Comparison of ENCODE assay signal across 8 cellular contexts in the genomic region with DNA sequence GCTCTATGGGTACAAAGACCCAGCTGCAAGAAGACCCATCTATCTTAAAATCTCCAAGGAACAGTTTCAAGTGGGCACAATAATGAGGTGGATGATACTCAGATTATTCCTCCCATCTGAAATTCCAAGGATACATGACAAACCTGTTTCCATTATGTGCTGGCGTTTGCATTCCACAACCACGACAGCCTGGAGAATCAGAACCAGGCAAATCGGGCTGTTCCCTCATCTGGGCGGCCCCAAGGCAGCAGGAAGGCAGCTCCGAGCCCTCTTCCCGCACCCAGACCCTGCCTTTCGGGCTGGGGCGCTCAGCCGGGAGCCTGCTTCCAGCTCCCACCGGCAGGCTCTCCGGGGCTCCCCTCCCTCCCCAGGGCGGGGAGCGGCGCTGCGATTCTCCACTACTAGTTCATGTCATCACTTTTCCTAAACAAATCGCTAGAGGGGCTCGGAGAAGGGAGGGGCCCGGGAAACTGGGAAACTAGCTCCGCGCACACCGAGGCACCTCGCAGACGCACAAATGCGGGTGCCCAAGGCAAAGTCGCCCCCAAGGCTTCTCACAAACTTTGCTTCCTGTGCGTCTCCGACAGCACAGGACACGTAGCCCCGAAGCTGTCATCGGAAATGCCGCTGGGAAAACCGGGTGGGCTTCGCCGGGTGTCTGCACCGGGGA.
DNase-seq lines count a peak whose midpoint lies in the region; ATAC-seq and TF ChIP-seq lines count a peak whose summit lies in the region.

A gene (minus strand): TSS at position 350 of the 670 bp plus-strand sequence. CDS start 197 bp downstream, at position 153.

- H3K36me3 ChIP-seq in iPS DF 6.9 (ENCODE audit: control insufficient read depth, insufficient read depth, low read length) = no peaks in the 10 kb centered on the region; the same call in 1 of the 2 replicates

- in situ Hi-C loops in astrocyte of the spinal cord (cut with HindIII; ENCODE audit: low sequenced_read_pairs) = no loop called here

- WGBS in iPS DF 6.9 (ENCODE audit: insufficient coverage, insufficient read length) = no CpG with 5 or more reads among the region's 35 CpGs

- peaks cover 9% of the 10 kb centered on the region; the same call in 1 of the 2 replicates for H3K27me3 ChIP-seq in iPS DF 6.9 (ENCODE audit: control insufficient read depth, insufficient read depth, low read length)

- H3K9me3 ChIP-seq in iPS DF 6.9 (ENCODE audit: control insufficient read depth, insufficient read depth, low read length) = no peaks in the 10 kb centered on the region

- H3K27ac ChIP-seq in iPS DF 6.9 (ENCODE audit: low read length) = no peak within 1 kb of the TSS

- peak; percentile 48 for DNase-seq in Ammon's horn (ENCODE audit: low spot score)
- peak; percentile 26 for DNase-seq in NCI-H1694 treated with DMSO at 0.1 percent for 48 hours (lab: John Stamatoyannopoulos, UW)
- DNase-seq in astrocyte of the spinal cord (ENCODE audit: low read depth, low spot score) = peak; percentile 51
- DNase-seq in iPS DF 6.9 (ENCODE audit: low read depth, low spot score) = no peak
- DNase-seq in putamen (ENCODE audit: low spot score) = peak; percentile 44
- no peak for DNase-seq in NCI-H187 treated with DMSO at 0.1 percent for 48 hours (lab: John Stamatoyannopoulos, UW)

- TF ChIP-seq CTCF in astrocyte of the spinal cord (IDR thresholded peaks at IDR 0.05; ENCODE audit: low read depth, low read length) = peak; percentile 6

- H3K4me1 ChIP-seq in iPS DF 6.9 (ENCODE audit: control insufficient read depth, insufficient read depth, low read length) = 0 out of 2 replicates have a peak, but pooled peaks cover 1% of the 10 kb centered on the region

- ATAC-seq in GM19351 (IDR thresholded peaks at IDR 0.05; ENCODE audit: unreplicated experiment) = peak; percentile 14
- ATAC-seq in HG03342 (IDR thresholded peaks at IDR 0.05; ENCODE audit: unreplicated experiment) = no peak

- H3K4me3 ChIP-seq in astrocyte of the spinal cord (ENCODE audit: low read depth, low read length) = peak within 1 kb of the TSS; percentile 77
- H3K4me3 ChIP-seq in iPS DF 6.9 (ENCODE audit: low read length) = peak within 1 kb of the TSS; percentile 60

Comparison
In these comparisons a context has a peak if more than half of its experiments do, and no peak if none do; other contexts are left out.
1. DNase-seq: peak in Ammon's horn (single experiment), NCI-H1694 treated with DMSO at 0.1 percent for 48 hours (single experiment), astrocyte of the spinal cord (single experiment) and putamen (single experiment); none in iPS DF 6.9 (single experiment) and NCI-H187 treated with DMSO at 0.1 percent for 48 hours (single experiment).